Comparison of ENCODE assay signal across 9 cellular contexts in the genomic region with DNA sequence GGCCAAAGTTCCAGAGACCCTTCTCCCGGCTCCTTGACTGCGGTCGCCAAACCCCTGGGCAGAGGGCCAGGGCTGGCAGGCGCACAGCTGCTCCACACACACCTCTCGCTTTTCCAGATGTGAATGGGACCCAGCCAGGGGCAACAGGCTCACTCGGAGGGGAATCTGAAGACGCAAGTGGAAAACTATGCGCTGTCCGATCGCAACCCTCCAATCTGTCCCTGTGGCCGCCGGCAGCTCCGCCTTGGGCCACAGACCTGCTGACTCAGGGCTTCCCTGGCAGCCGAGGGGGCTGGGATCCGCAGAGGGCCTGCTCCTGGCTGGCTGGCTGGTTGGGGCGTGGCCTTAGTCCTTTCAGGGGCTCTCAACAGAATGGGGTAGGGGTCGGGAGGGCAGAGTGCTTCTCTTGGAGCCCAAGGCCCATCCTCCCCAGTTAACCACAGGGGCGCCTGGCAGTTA. TPM values are rescaled to one million over a fixed set of nuclear protein-coding genes. Genes with fewer than 3 reads are reported as not detected.
A peak's percentile ranks its signal among the peaks of the same experiment; 100 is the strongest.
DNase-seq lines count a peak whose midpoint lies in the region; ATAC-seq, FAIRE-seq and TF ChIP-seq lines count a peak whose summit lies in the region.
"Had no signal": no experiment of that assay in that cellular context is flagged by ENCODE, and none has a peak within 500 bp of the region (broad histone marks: within the 10 kb centered on the region; RNA-seq: fewer than 3 reads in every experiment).

No MANE protein-coding gene starts in this region.

- H3K9me3 ChIP-seq in H1 (ENCODE audit: insufficient read depth in 2 of 2, low read depth in 1 of 2, low read length in 1 of 2) (no peaks in the 10 kb centered on the region), mesenchymal stem cell (ENCODE audit: control insufficient read depth, low read length) (no peaks in the 10 kb centered on the region)

- no peak overlapping the region for H4K5ac ChIP-seq in H1 (ENCODE audit: insufficient read length, low read depth, low read length)

- peaks cover 9% of the 10 kb centered on the region for H3K23me2 ChIP-seq in H1 (ENCODE audit: low read depth, low read length)

- POLR2A ChIA-PET in AG04449 (lab: Yijun Ruan, JAX): interaction anchor here (1.0 kb wide), 1 partner anchor 15 kb away, joined by 3 read pairs; no protein-coding TSS in a partner anchor
- POLR2A ChIA-PET in H1 (lab: Charles Lee; ENCODE audit: partially characterized antibody): interaction anchor here (0.6 kb wide), 1 partner anchor 52 kb away, joined by 3 read pairs; no protein-coding TSS in a partner anchor

- H3K14ac ChIP-seq in H1 (ENCODE audit: insufficient read length) (no peak overlapping the region), mesenchymal stem cell (ENCODE audit: low read length in 2 of 2) (no peak overlapping the region)

- H3K18ac ChIP-seq in H1 (ENCODE audit: extremely low read depth, low read length) (peak overlapping the region; percentile 90), mesenchymal stem cell (ENCODE audit: low read depth in 1 of 2, low read length in 2 of 2) (peak overlapping the region; percentile 68 to 86)

- no peak overlapping the region for H2AK5ac ChIP-seq in H1 (ENCODE audit: low read depth, low read length)
- peak overlapping the region; percentile 72 for H2AK5ac ChIP-seq in mesenchymal stem cell (ENCODE audit: low read length, severe bottlenecking)

- no peak for FAIRE-seq in H1 (lab: Jason Lieb, UNC)

- H3K4me1 ChIP-seq in KMS-11 (ENCODE audit: low read depth, poor library complexity, severe bottlenecking) (peaks cover 34% of the 10 kb centered on the region), H1 (replicated peaks in 1 of 4; ENCODE audit: control insufficient read depth in 3 of 4, insufficient read depth in 4 of 4, low read length in 3 of 4) (peaks cover 8 to 46% (median 37%) of the 10 kb centered on the region in 4 experiments), mesenchymal stem cell (ENCODE audit: control insufficient read depth, insufficient read depth, low read depth, low read length) (peaks cover 72% of the 10 kb centered on the region)

- H3K79me2 ChIP-seq in KMS-11 (ENCODE audit: insufficient read depth, low read depth) (peaks cover 35% of the 10 kb centered on the region; the same call in 1 of the 2 replicates), H1 (ENCODE audit: control insufficient read depth in 1 of 2, insufficient read depth in 2 of 2, low read length in 2 of 2) (no peaks in the 10 kb centered on the region)

- H2AFZ ChIP-seq in KMS-11 (ENCODE audit: low read depth) (peak overlapping the region; percentile 30; the same call in 1 of the 2 replicates), H1 (ENCODE audit: low read length) (no peak overlapping the region), mesenchymal stem cell (ENCODE audit: low read depth, low read length) (peak overlapping the region; percentile 19)

- H3K27ac ChIP-seq in KMS-11 (peak overlapping the region; percentile 94), H1 (ENCODE audit: low read depth, low read length) (no peak overlapping the region), mesenchymal stem cell (ENCODE audit: low read length, poor library complexity, severe bottlenecking) (peak overlapping the region; percentile 49)

- no peak for TF ChIP-seq RAD21 in H1 (IDR thresholded peaks at IDR 0.05 in 1 of 2, conservative IDR thresholded peaks at IDR 0.05 in 1 of 2; ENCODE audit: low read depth in 2 of 2, low read length in 2 of 2)

- WGBS in H1 (ENCODE audit: extremely low coverage in 1 of 2, insufficient coverage in 1 of 2, insufficient read length in 1 of 2, insufficient replicate concordance in 2 of 2, low coverage in 1 of 2, low lambda C conversion rate in 2 of 2, missing lambda C conversion rate in 1 of 2), 2 experiments: 20% methylated on average over 17 of the region's 18 CpGs; no CpG with 5 or more reads in 1 of the 2 experiments
- WGBS in mesenchymal stem cell: 7% methylated on average over 16 of the region's 18 CpGs
- WGBS in lower leg skin, 2 donors: 25 to 36% methylated on average over 8 to 13 of the region's 18 CpGs

- H3K23ac ChIP-seq in H1 (ENCODE audit: insufficient read length) (no peak overlapping the region), mesenchymal stem cell (ENCODE audit: low read length in 2 of 2) (no peak overlapping the region)

- H3K36me3 ChIP-seq in KMS-11 (ENCODE audit: insufficient read depth): no peaks in the 10 kb centered on the region
- H3K36me3 ChIP-seq in H1 (ENCODE audit: control insufficient read depth in 2 of 4, insufficient read depth in 4 of 4, low read length in 3 of 4): no peaks in the 10 kb centered on the region
- H3K36me3 ChIP-seq in mesenchymal stem cell (ENCODE audit: control insufficient read depth in 1 of 2, insufficient read depth in 2 of 2, low read depth in 1 of 2, low read length in 2 of 2): peaks cover 0 to 6% of the 10 kb centered on the region in 2 experiments

- H3K27me3 ChIP-seq in KMS-11 (ENCODE audit: insufficient read depth, low read depth) (no peaks in the 10 kb centered on the region), H1 (replicated peaks in 1 of 4; ENCODE audit: control insufficient read depth in 3 of 4, extremely low read depth in 1 of 4, insufficient read depth in 3 of 4, low read length in 3 of 4) (peaks cover 0 to 4% (median 0%) of the 10 kb centered on the region in 4 experiments; a peak in 3 of 7 replicates), mesenchymal stem cell (ENCODE audit: control insufficient read depth in 1 of 2, insufficient read depth in 1 of 2, low read length in 2 of 2) (peaks cover 0 to 3% of the 10 kb centered on the region in 2 experiments)

- H2BK12ac ChIP-seq in H1 (ENCODE audit: low read depth, low read length): peak overlapping the region; percentile 96; the same call in 1 of the 2 replicates
- peak overlapping the region; percentile 60 to 97 for H2BK12ac ChIP-seq in mesenchymal stem cell (ENCODE audit: low read length in 2 of 2)

- peak in 1 of 2 experiments; percentile 22; a peak in 1 of 3 replicates for TF ChIP-seq POLR2A in H1 (IDR thresholded peaks at IDR 0.05; ENCODE audit: control extremely low read depth in 1 of 2, low read depth in 2 of 2, low read length in 2 of 2)
- no peak for TF ChIP-seq POLR2A in lower leg skin (IDR thresholded peaks at IDR 0.05)

- TF ChIP-seq EP300 in H1 (IDR thresholded peaks at IDR 0.05; ENCODE audit: borderline replicate concordance in 1 of 2, low read depth in 2 of 2, low read length in 2 of 2): no peak

- H2BK5ac ChIP-seq in H1 (ENCODE audit: low read depth, low read length) (peak overlapping the region; percentile 20; the same call in 1 of the 2 replicates), mesenchymal stem cell (ENCODE audit: low read depth, low read length, poor library complexity, severe bottlenecking) (no peak overlapping the region)

- H4K91ac ChIP-seq in H1 (replicated peaks; ENCODE audit: insufficient read length, low read length) (no peak overlapping the region), mesenchymal stem cell (ENCODE audit: low read length) (peak overlapping the region; percentile 85)

- H3K9ac ChIP-seq in KMS-11: peak overlapping the region; percentile 77
- no peak overlapping the region; a peak in 1 of 7 replicates for H3K9ac ChIP-seq in H1 (replicated peaks in 1 of 4; ENCODE audit: extremely low read depth in 1 of 4, low read depth in 3 of 4, low read length in 3 of 4)
- peak overlapping the region; percentile 44 for H3K9ac ChIP-seq in mesenchymal stem cell (ENCODE audit: low read length)

- TF ChIP-seq CTCF in AG04449 (IDR thresholded peaks at IDR 0.05; ENCODE audit: insufficient read depth, low read length, missing control alignments) (no peak), KMS-11 (conservative IDR thresholded peaks at IDR 0.05; ENCODE audit: low read depth, low read length) (no peak), H1 (IDR thresholded peaks at IDR 0.05; ENCODE audit: control extremely low read depth in 1 of 3, insufficient read depth in 1 of 3, low read depth in 1 of 3, low read length in 3 of 3) (no peak; a peak in 1 of 4 replicates), lower leg skin (IDR thresholded peaks at IDR 0.05) (no peak)

- ATAC-seq in GM21723 (IDR thresholded peaks at IDR 0.05; ENCODE audit: unreplicated experiment): no peak

- H3K79me1 ChIP-seq in H1 (ENCODE audit: low read depth, low read length) (no peaks in the 10 kb centered on the region; the same call in 1 of the 2 replicates), mesenchymal stem cell (replicated peaks; ENCODE audit: low read length, poor library complexity, severe bottlenecking) (peaks cover 23% of the 10 kb centered on the region)

- H4K8ac ChIP-seq in H1 (ENCODE audit: extremely low read depth, insufficient read depth, low read length): no peak overlapping the region
- peak overlapping the region; percentile 70 for H4K8ac ChIP-seq in mesenchymal stem cell (ENCODE audit: low read length)

- H2BK15ac ChIP-seq in H1 (ENCODE audit: low read length) (peak overlapping the region; percentile 98; the same call in 1 of the 2 replicates), mesenchymal stem cell (ENCODE audit: low read depth, poor library complexity, severe bottlenecking) (peak overlapping the region; percentile 85)

- H3K4me2 ChIP-seq in KMS-11 (peak overlapping the region; percentile 96), H1 (ENCODE audit: insufficient read depth in 1 of 2, low read depth in 2 of 2, low read length in 2 of 2) (peak overlapping the region; percentile 57 to 69), mesenchymal stem cell (ENCODE audit: low read length, poor library complexity, severe bottlenecking) (peak overlapping the region; percentile 50)

- H3K4ac ChIP-seq in H1 (replicated peaks; ENCODE audit: insufficient read length, low read depth, low read length): no peak overlapping the region
- H3K4ac ChIP-seq in mesenchymal stem cell (ENCODE audit: low read depth in 1 of 2, low read length in 2 of 2): peak overlapping the region; percentile 62 to 81

- peak overlapping the region; percentile 42 for H3K4me3 ChIP-seq in AG04449 (ENCODE audit: low read depth, low read length)
- H3K4me3 ChIP-seq in KMS-11 (IDR thresholded peaks at IDR 0.05; ENCODE audit: insufficient read depth, low read depth, low read length): peak overlapping the region; percentile 15
- peak overlapping the region; percentile 11 to 54 (median 32); a peak in 7 of 8 replicates for H3K4me3 ChIP-seq in H1 (ENCODE audit: extremely low read depth in 1 of 4, insufficient read depth in 2 of 4, low read depth in 3 of 4, low read length in 4 of 4)
- H3K4me3 ChIP-seq in mesenchymal stem cell (ENCODE audit: insufficient read depth in 1 of 2, low read depth in 1 of 2, low read length in 2 of 2): peak overlapping the region; percentile 41 to 58
- H3K4me3 ChIP-seq in lower leg skin (ENCODE audit: low read depth, poor library complexity, severe bottlenecking): no peak overlapping the region

- no peak overlapping the region for H3K56ac ChIP-seq in H1 (replicated peaks; ENCODE audit: insufficient read length, low read depth, low read length)

- DNase-seq in AG04449 (ENCODE audit: low read depth, low spot score) (no peak), H1 (ENCODE audit: low read depth in 1 of 2, low spot score in 2 of 2) (peak; percentile 54 to 88), mesenchymal stem cell (peak; percentile 90), putamen (ENCODE audit: low spot score) (no peak), lower leg skin (ENCODE audit: low spot score in 2 of 2) (no peak), NCI-H187 treated with DMSO at 0.1 percent for 48 hours (lab: John Stamatoyannopoulos, UW) (no peak)
- DNase-seq: COR-L47 had no signal

- intact Hi-C loops in lower leg skin (cut with DNase I; ENCODE audit: low total_unique reads): no loop called here

- CTCF ChIA-PET in AG04449 (lab: Yijun Ruan, JAX) (interaction anchor here (1.4 to 5.7 kb wide), 2 partner anchors 25 to 629 kb away, joined by 4 to 31 read pairs; no protein-coding TSS in a partner anchor), H1 (lab: Charles Lee; ENCODE audit: partially characterized antibody) (interaction anchor here (0.9 to 13.5 kb wide), 10 partner anchors 9 to 124 kb away, joined by 3 to 71 read pairs (median 4); no protein-coding TSS in a partner anchor)

- no peak overlapping the region; the same call in 1 of the 2 replicates for H2BK20ac ChIP-seq in H1 (ENCODE audit: low read length)

- no peaks in the 10 kb centered on the region for H4K20me1 ChIP-seq in KMS-11 (ENCODE audit: insufficient read depth)
- H4K20me1 ChIP-seq in H1 (replicated peaks in 1 of 2; ENCODE audit: control insufficient read depth in 1 of 2, insufficient read depth in 2 of 2, low read length in 2 of 2): no peaks in the 10 kb centered on the region

- no peak overlapping the region for H2BK120ac ChIP-seq in H1 (replicated peaks; ENCODE audit: low read depth, low read length)
- H2BK120ac ChIP-seq in mesenchymal stem cell (ENCODE audit: low read depth, low read length): peak overlapping the region; percentile 64

RNA-seq across cellular contexts. Expression of a gene that starts 54.0 kb away (rescaled TPM):
- total RNA-seq in H1 (2021; fragmentation: NEBNext Ultra II Directional; extraction: Animal tissue kit (Norgen Biotek cat#: 25700)): 28.2 and 28.8 TPM in 2 replicates
- 6.8 and 12.4 TPM in 2 replicates for polyA plus RNA-seq in H1 (2011; rRNA removed)
- polyA plus RNA-seq in H1 (2011; cell fraction: cytosol; rRNA removed): 5.7 TPM
- polyA plus RNA-seq in H1 (2011; cell fraction: nucleus; rRNA removed): 26.7 TPM
- polyA plus RNA-seq in H1 (2012, experiment 1 of 2): 16.5 to 22.4 TPM (median 19.3 TPM) in 4 replicates
- 9.5 TPM for polyA plus RNA-seq in H1 (2012, experiment 2 of 2)
- polyA plus RNA-seq in H1 (2013, experiment 1 of 2): 16.4 TPM
- polyA plus RNA-seq in H1 (2013, experiment 2 of 2): 15.3 TPM
- polyA minus RNA-seq in H1 (2011; rRNA and poly(A)+ RNA removed): 11.0 and 11.7 TPM in 2 replicates
- polyA minus RNA-seq in H1 (2011; cell fraction: cytosol; rRNA and poly(A)+ RNA removed): 14.5 TPM
- 36.0 TPM for polyA minus RNA-seq in H1 (2011; cell fraction: nucleus; rRNA and poly(A)+ RNA removed)
- 17.8 TPM for polyA plus RNA-seq in mesenchymal stem cell (2013, experiment 1 of 2)
- polyA plus RNA-seq in mesenchymal stem cell (2013, experiment 2 of 2): 17.1 TPM
- total RNA-seq in lower leg skin: 10 to 100 TPM; 31.9 to 35.8 (median 34.8) TPM

Comparison
In these comparisons a context has a peak if more than half of its experiments do, and no peak if none do; other contexts are left out.
1. DNase-seq: peak in H1 (2 of 2) and mesenchymal stem cell (single experiment); none in AG04449 (single experiment), putamen (single experiment), lower leg skin (0 of 2) and NCI-H187 treated with DMSO at 0.1 percent for 48 hours (single experiment).
2. H3K9ac ChIP-seq: peak in KMS-11 (single experiment) and mesenchymal stem cell (single experiment); none in H1 (0 of 4).
3. Peak in every context shown above with its lines, with median percentiles within 50 percentile points of each other: H3K4me2 ChIP-seq.